Comparison of ENCODE assay signal across 17 cellular contexts in genomic region chr10:101894742-101895141, GRCh38.
"Had no signal": no experiment of that assay in that cellular context is flagged by ENCODE, and none has a peak within 500 bp of the region (broad histone marks: within the 10 kb centered on the region; RNA-seq: fewer than 3 reads in every experiment).

No MANE protein-coding gene starts in this region.

- H3K27ac Mint-ChIP-seq: activated CD8-positive, alpha-beta T cell treated with anti-CD3 and anti-CD28 coated beads for 36 hours; activated naive CD8-positive, alpha-beta T cell treated with anti-CD3 and anti-CD28 coated beads, Interleukin-2, amount 10 ng/mL, durations not matched to agents 7 days and 5 days; activated T-cell treated with anti-CD3 and anti-CD28 coated beads, Interleukin-2, amount 50 U/mL, for 72 hours; stimulated activated memory B cell treated with anti-CD40 and anti-IgM and Interleukin-4, amounts not matched to agents 10 μg/mL and 1 μg/mL and 100 μg/mL, for 72 hours; T-helper 17 cell had no signal

- H3K4me3 ChIP-seq: lung had no signal

- H3K9me3 Mint-ChIP-seq: activated CD8-positive, alpha-beta T cell treated with anti-CD3 and anti-CD28 coated beads for 36 hours; activated naive CD8-positive, alpha-beta T cell treated with anti-CD3 and anti-CD28 coated beads, Interleukin-2, amount 10 ng/mL, durations not matched to agents 7 days and 5 days; activated T-cell treated with anti-CD3 and anti-CD28 coated beads, Interleukin-2, amount 50 U/mL, for 72 hours; effector memory CD8-positive, alpha-beta T cell; stimulated activated memory B cell treated with anti-CD40 and anti-IgM and Interleukin-4, amounts not matched to agents 10 μg/mL and 1 μg/mL and 100 μg/mL, for 72 hours had no signal

- H3K36me3 Mint-ChIP-seq: activated naive CD8-positive, alpha-beta T cell treated with anti-CD3 and anti-CD28 coated beads, Interleukin-2, amount 10 ng/mL, durations not matched to agents 7 days and 5 days had no signal

- ATAC-seq: activated CD8-positive, alpha-beta T cell treated with anti-CD3 and anti-CD28 coated beads for 36 hours; activated T-cell treated with anti-CD3 and anti-CD28 coated beads, Interleukin-2, amount 50 U/mL, for 72 hours; effector memory CD8-positive, alpha-beta T cell; stimulated activated memory B cell treated with anti-CD40 and anti-IgM and Interleukin-4, amounts not matched to agents 10 μg/mL and 1 μg/mL and 100 μg/mL, for 72 hours; T-helper 17 cell had no signal

- H3K4me3 Mint-ChIP-seq: activated CD8-positive, alpha-beta T cell treated with anti-CD3 and anti-CD28 coated beads for 36 hours; activated naive CD8-positive, alpha-beta T cell treated with anti-CD3 and anti-CD28 coated beads, Interleukin-2, amount 10 ng/mL, durations not matched to agents 7 days and 5 days; activated T-cell treated with anti-CD3 and anti-CD28 coated beads, Interleukin-2, amount 50 U/mL, for 72 hours; effector memory CD8-positive, alpha-beta T cell; stimulated activated memory B cell treated with anti-CD40 and anti-IgM and Interleukin-4, amounts not matched to agents 10 μg/mL and 1 μg/mL and 100 μg/mL, for 72 hours; T-helper 17 cell had no signal

- H3K36me3 ChIP-seq: brain microvascular endothelial cell had no signal

- H2AFZ ChIP-seq: parathyroid adenoma had no signal

- H3K79me2 ChIP-seq: parathyroid adenoma had no signal

- H3K27me3 Mint-ChIP-seq: activated CD8-positive, alpha-beta T cell treated with anti-CD3 and anti-CD28 coated beads for 36 hours; activated naive CD8-positive, alpha-beta T cell treated with anti-CD3 and anti-CD28 coated beads, Interleukin-2, amount 10 ng/mL, durations not matched to agents 7 days and 5 days; effector memory CD8-positive, alpha-beta T cell; stimulated activated memory B cell treated with anti-CD40 and anti-IgM and Interleukin-4, amounts not matched to agents 10 μg/mL and 1 μg/mL and 100 μg/mL, for 72 hours; T-helper 17 cell had no signal

- H3K9ac ChIP-seq: parathyroid adenoma had no signal

- H3K27me3 ChIP-seq: brain microvascular endothelial cell had no signal

- H3K27ac ChIP-seq: brain microvascular endothelial cell, parathyroid adenoma had no signal

- DNase-seq: activated CD4-positive, alpha-beta T cell treated with anti-CD3 and anti-CD28 coated beads for 4 hours; activated CD8-positive, alpha-beta memory T cell treated with anti-CD3 and anti-CD28 coated beads, Interleukin-2, amount 50 U/mL, for 4 hours; activated CD8-positive, alpha-beta T cell treated with anti-CD3 and anti-CD28 coated beads for 36 hours; activated gamma-delta T cell; activated naive CD8-positive, alpha-beta T cell treated with anti-CD3 and anti-CD28 coated beads, Interleukin-2, amount 10 ng/mL, durations not matched to agents 7 days and 5 days; activated T-cell treated with anti-CD3 and anti-CD28 coated beads, Interleukin-2, amount 50 U/mL, for 72 hours; anterior cingulate cortex; brain microvascular endothelial cell; cerebellar nuclear complex; dermis blood vessel endothelial cell; effector memory CD8-positive, alpha-beta T cell; hypothalamus; stimulated activated CD4-positive, alpha-beta T cell treated with anti-CD3 and anti-CD28 coated beads, Interleukin-2, amount 100 ng/mL, for 48 hours; T-helper 17 cell had no signal
